ENCODE assay signal across 8 cellular contexts in the genomic region with DNA sequence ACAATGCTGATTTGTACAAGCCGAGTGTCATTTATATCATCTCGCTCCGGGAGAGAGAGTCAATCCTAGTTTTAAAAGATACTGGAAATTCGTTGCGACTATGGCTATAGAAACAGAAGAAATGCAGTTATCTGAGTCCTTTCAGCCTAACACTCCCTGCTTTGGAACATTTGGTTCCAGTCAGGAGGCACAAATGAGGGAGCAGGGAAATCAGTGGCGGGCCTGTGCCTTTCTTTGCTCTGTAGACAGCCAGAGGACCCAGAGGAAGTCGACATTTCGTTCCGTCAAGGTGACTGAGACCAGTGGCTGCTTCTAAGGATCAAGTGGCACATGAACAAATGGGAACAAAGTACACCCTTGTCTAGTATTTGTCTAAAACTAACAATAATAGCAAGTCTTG. TPM values are rescaled to one million over a fixed set of nuclear protein-coding genes. Genes with fewer than 3 reads are reported as not detected.
A peak's percentile ranks its signal among the peaks of the same experiment; 100 is the strongest.
DNase-seq lines count a peak whose midpoint lies in the region; ATAC-seq and TF ChIP-seq lines count a peak whose summit lies in the region.

No MANE protein-coding gene starts in this region.

- H3K9me3 ChIP-seq in neuronal stem cell (replicated peaks in 1 of 2; ENCODE audit: control insufficient read depth in 2 of 2, insufficient read depth in 1 of 2, low read depth in 1 of 2, low read length in 2 of 2), result no peaks in the 10 kb centered on the region

- no peak overlapping the region for H4K91ac ChIP-seq in neuronal stem cell (ENCODE audit: low read depth, low read length, poor library complexity)

- H3K14ac ChIP-seq in neuronal stem cell (ENCODE audit: low read length), result no peak overlapping the region

- intact Hi-C loops in CD14-positive monocyte (cut with micrococcal nuclease), result no loop called here

- H3K27me3 ChIP-seq in neuronal stem cell (ENCODE audit: control insufficient read depth in 3 of 3, insufficient read depth in 3 of 3, low read depth in 1 of 3, low read length in 3 of 3), result no peaks in the 10 kb centered on the region

- no peaks in the 10 kb centered on the region for H3K79me1 ChIP-seq in neuronal stem cell (ENCODE audit: low read depth, low read length)

- no peak overlapping the region for H3K18ac ChIP-seq in neuronal stem cell (ENCODE audit: low read length)

- H3K27me3 Mint-ChIP-seq in CD14-positive monocyte (ENCODE audit: low read depth in 3 of 3) (peaks cover 0 to 3% (median 0%) of the 10 kb centered on the region in 3 donors), chondrocyte (ENCODE audit: low read depth) (peaks cover 1% of the 10 kb centered on the region)

- H3K36me3 Mint-ChIP-seq in CD14-positive monocyte, result peaks cover 0 to 2% of the 10 kb centered on the region in 2 donors
- no peaks in the 10 kb centered on the region for H3K36me3 Mint-ChIP-seq in chondrocyte (ENCODE audit: low read depth)

- H2BK5ac ChIP-seq in neuronal stem cell (ENCODE audit: low read length), result no peak overlapping the region

- H3K9me3 Mint-ChIP-seq in CD14-positive monocyte, result peaks cover 0 to 2% (median 0%) of the 10 kb centered on the region in 7 donors
- H3K9me3 Mint-ChIP-seq in chondrocyte (ENCODE audit: low read depth), result no peaks in the 10 kb centered on the region

- H3K4me2 ChIP-seq in neuronal stem cell (ENCODE audit: insufficient read depth, low read length, poor library complexity, severe bottlenecking), result no peak overlapping the region

- no peak overlapping the region for H3K23ac ChIP-seq in neuronal stem cell (ENCODE audit: low read depth, low read length, poor library complexity)

- H2AFZ ChIP-seq in neuronal stem cell (ENCODE audit: low read length), result peak overlapping the region; percentile 98

- no peak overlapping the region for H4K8ac ChIP-seq in neuronal stem cell (ENCODE audit: low read depth, low read length)

- DNase-seq in CD14-positive monocyte (ENCODE audit: low spot score), result no peak
- DNase-seq in LNCaP clone FGC (ENCODE audit: low read depth), result no peak
- no peak for DNase-seq in chondrocyte (ENCODE audit: low spot score)
- no peak for DNase-seq in neuronal stem cell (ENCODE audit: low spot score)
- DNase-seq in NCI-H2107 treated with DMSO at 0.1 percent for 48 hours (lab: John Stamatoyannopoulos, UW; ENCODE audit: unreplicated experiment), result no peak
- no peak for DNase-seq in dedifferentiated amniotic fluid mesenchymal stem cell (ENCODE audit: extremely low spot score)
- no peak for DNase-seq in NCI-H2081 (lab: John Stamatoyannopoulos, UW)

- peak overlapping the region in 2 of 7 donors; percentile 68 to 74 for H3K27ac Mint-ChIP-seq in CD14-positive monocyte
- H3K27ac Mint-ChIP-seq in chondrocyte (ENCODE audit: unreplicated experiment), result no peak overlapping the region

- peaks cover 0 to 3% of the 10 kb centered on the region in 2 donors for H3K4me1 ChIP-seq in neuronal stem cell (ENCODE audit: control insufficient read depth in 2 of 2, insufficient read depth in 1 of 2, low read depth in 1 of 2, low read length in 2 of 2)

- H3K9ac ChIP-seq in neuronal stem cell (ENCODE audit: low read depth, low read length, poor library complexity), result no peak overlapping the region

- H3K4me3 ChIP-seq in LNCaP clone FGC (ENCODE audit: low read depth, low read length) (peak overlapping the region; percentile 53), neuronal stem cell (ENCODE audit: low read length in 2 of 2) (peak overlapping the region in 1 of 2 donors; percentile 65)

- ATAC-seq in HG03135 (IDR thresholded peaks at IDR 0.05; ENCODE audit: unreplicated experiment), result no peak

- H3K4me3 Mint-ChIP-seq in CD14-positive monocyte (peak overlapping the region; percentile 21 to 58), chondrocyte (ENCODE audit: unreplicated experiment) (peak overlapping the region; percentile 61)

- H3K4ac ChIP-seq in neuronal stem cell (ENCODE audit: low read length), result no peak overlapping the region

- no peaks in the 10 kb centered on the region for H3K36me3 ChIP-seq in neuronal stem cell (replicated peaks in 1 of 2; ENCODE audit: control insufficient read depth in 2 of 2, insufficient read depth in 2 of 2, low read length in 2 of 2)

- TF ChIP-seq CTCF in CD14-positive monocyte (IDR thresholded peaks at IDR 0.05) (no peak), LNCaP clone FGC (IDR thresholded peaks at IDR 0.05; ENCODE audit: control insufficient read depth, extremely low read depth, insufficient read depth) (no peak), chondrocyte (IDR thresholded peaks at IDR 0.05) (no peak)

- no peak overlapping the region for H2AK5ac ChIP-seq in neuronal stem cell (ENCODE audit: low read depth, low read length)

- no peak overlapping the region for H2BK12ac ChIP-seq in neuronal stem cell (ENCODE audit: low read length)

- WGBS in neuronal stem cell (ENCODE audit: extremely low coverage in 2 of 2, insufficient read length in 2 of 2, insufficient replicate concordance in 1 of 2), 2 donors, result no CpG with 5 or more reads among the region's 9 CpGs

- no peak overlapping the region for H2BK120ac ChIP-seq in neuronal stem cell (ENCODE audit: low read depth, low read length)

- H3K4me1 Mint-ChIP-seq in CD14-positive monocyte (peaks cover 47% of the 10 kb centered on the region), chondrocyte (ENCODE audit: low read depth) (peaks cover 28% of the 10 kb centered on the region)

- no peak overlapping the region for H2BK15ac ChIP-seq in neuronal stem cell (ENCODE audit: low read length)

- H3K27ac ChIP-seq in neuronal stem cell (replicated peaks; ENCODE audit: low read length), result no peak overlapping the region

RNA-seq across cellular contexts. Expression of a gene that starts 0.7 kb away (rescaled TPM):
- 10 to 100 TPM; 18.3 to 18.7 TPM for polyA plus RNA-seq in CD14-positive monocyte
- total RNA-seq in chondrocyte, result 26.5 to 35.2 TPM (median 27.1 TPM) in 3 replicates
- 9.0 TPM for polyA plus RNA-seq in neuronal stem cell (2013, experiment 1 of 2)
- polyA plus RNA-seq in neuronal stem cell (2013, experiment 2 of 2), result 8.5 TPM
